Comparison of ENCODE assay signal across 10 cellular contexts in genomic region chr16:2472885-2473284, GRCh38. TPM values are rescaled to one million over a fixed set of nuclear protein-coding genes. Genes with fewer than 3 reads are reported as not detected.
DNase-seq lines count a peak whose midpoint lies in the region; ATAC-seq and TF ChIP-seq lines count a peak whose summit lies in the region.
"Had no signal": no experiment of that assay in that cellular context is flagged by ENCODE, and none has a peak within 500 bp of the region (broad histone marks: within the 10 kb centered on the region; RNA-seq: fewer than 3 reads in every experiment).

No MANE protein-coding gene starts in this region.

- no peak for DNase-seq in activated T-cell treated with anti-CD3 and anti-CD28 coated beads, Interleukin-2, amount 50 U/mL, for 72 hours
- DNase-seq in activated T-cell treated with anti-CD3 and anti-CD28 coated beads, Interleukin-2, amount 50 U/mL, for 1 hour = no peak
- no peak for DNase-seq in PC-3
- peak; percentile 88 for DNase-seq in chondrocyte (ENCODE audit: low spot score)
- no peak for DNase-seq in stimulated activated effector memory CD8-positive, alpha-beta T cell treated with anti-CD3 and anti-CD28 coated beads, Interleukin-12 subunit alpha, Interleukin-12 subunit beta, amount 100 ng/mL, for 72 hours (ENCODE audit: low spot score in 2 of 2)
- DNase-seq in SHP77 (lab: John Stamatoyannopoulos, UW) = no peak
- no peak for DNase-seq in stomach

- H3K27me3 Mint-ChIP-seq in activated T-cell treated with anti-CD3 and anti-CD28 coated beads, Interleukin-2, amount 50 U/mL, for 72 hours (ENCODE audit: low read depth) = peaks cover 26% of the 10 kb centered on the region
- no peaks in the 10 kb centered on the region for H3K27me3 Mint-ChIP-seq in chondrocyte (ENCODE audit: low read depth)

- H3K4me1 ChIP-seq in PC-3 (ENCODE audit: insufficient read depth, low read length) (peaks cover 7% of the 10 kb centered on the region; the same call in 1 of the 2 replicates), stomach (peaks cover 60 to 78% (median 75%) of the 10 kb centered on the region in 4 donors)

- CTCF ChIA-PET in PC-3 (lab: Charles Lee) = no interaction called here

- no peak overlapping the region for H2AFZ ChIP-seq in PC-3 (ENCODE audit: low read length)

- H3K4me3 ChIP-seq in PC-3 (ENCODE audit: low read length) (no peak overlapping the region), stomach (no peak overlapping the region)

- ATAC-seq in activated T-cell treated with anti-CD3 and anti-CD28 coated beads, Interleukin-2, amount 50 U/mL, for 72 hours (replicated peaks in 1 of 2) = no peak
- no peak for ATAC-seq in PC-3
- ATAC-seq in stimulated activated effector memory CD8-positive, alpha-beta T cell treated with anti-CD3 and anti-CD28 coated beads, Interleukin-12 subunit alpha, Interleukin-12 subunit beta, amount 100 ng/mL, for 72 hours = no peak
- ATAC-seq in GM19328 (IDR thresholded peaks at IDR 0.05; ENCODE audit: unreplicated experiment) = no peak

- H3K27ac ChIP-seq in PC-3 (ENCODE audit: low read length) (no peak overlapping the region), stomach (no peak overlapping the region)

- no peak overlapping the region for H3K27ac Mint-ChIP-seq in activated T-cell treated with anti-CD3 and anti-CD28 coated beads, Interleukin-2, amount 50 U/mL, for 72 hours
- H3K27ac Mint-ChIP-seq in chondrocyte (ENCODE audit: unreplicated experiment) = no peak overlapping the region
- no peak overlapping the region for H3K27ac Mint-ChIP-seq in stimulated activated effector memory CD8-positive, alpha-beta T cell treated with anti-CD3 and anti-CD28 coated beads, Interleukin-12 subunit alpha, Interleukin-12 subunit beta, amount 100 ng/mL, for 72 hours

- H3K9me3 ChIP-seq in PC-3 (ENCODE audit: low read length) = no peaks in the 10 kb centered on the region
- no peaks in the 10 kb centered on the region for H3K9me3 ChIP-seq in stomach

- TF ChIP-seq POLR2A in stomach (IDR thresholded peaks at IDR 0.05) = no peak

- TF ChIP-seq CTCF in PC-3 (conservative IDR thresholded peaks at IDR 0.05; ENCODE audit: low read depth, low read length) (no peak), chondrocyte (IDR thresholded peaks at IDR 0.05) (no peak), stomach (IDR thresholded peaks at IDR 0.05) (no peak)

- H4K20me1 ChIP-seq in PC-3 (ENCODE audit: low read length) = no peaks in the 10 kb centered on the region

- intact Hi-C loops in PC-3 (cut with micrococcal nuclease) (no loop called here), stomach (cut with DNase I; ENCODE audit: low total_unique reads) (no loop called here)

- H3K4me2 ChIP-seq in PC-3 (ENCODE audit: low read length) = peak overlapping the region; percentile 86

- WGBS in stomach, 5 donors = 82 to 88% (median 82%) methylated on average over 9 to 13 of the region's 13 CpGs

- H3K4me3 Mint-ChIP-seq in activated T-cell treated with anti-CD3 and anti-CD28 coated beads, Interleukin-2, amount 50 U/mL, for 72 hours = peak overlapping the region; percentile 32 to 71
- peak overlapping the region; percentile 60 for H3K4me3 Mint-ChIP-seq in chondrocyte (ENCODE audit: unreplicated experiment)
- H3K4me3 Mint-ChIP-seq in stimulated activated effector memory CD8-positive, alpha-beta T cell treated with anti-CD3 and anti-CD28 coated beads, Interleukin-12 subunit alpha, Interleukin-12 subunit beta, amount 100 ng/mL, for 72 hours = peak overlapping the region; percentile 71

- no peak overlapping the region for H3K9ac ChIP-seq in PC-3 (ENCODE audit: low read length)

- peaks cover 21% of the 10 kb centered on the region for H3K4me1 Mint-ChIP-seq in activated T-cell treated with anti-CD3 and anti-CD28 coated beads, Interleukin-2, amount 50 U/mL, for 72 hours (ENCODE audit: low read depth)
- peaks cover 35% of the 10 kb centered on the region for H3K4me1 Mint-ChIP-seq in chondrocyte (ENCODE audit: low read depth)
- H3K4me1 Mint-ChIP-seq in stimulated activated effector memory CD8-positive, alpha-beta T cell treated with anti-CD3 and anti-CD28 coated beads, Interleukin-12 subunit alpha, Interleukin-12 subunit beta, amount 100 ng/mL, for 72 hours = peaks cover 40% of the 10 kb centered on the region

- TF ChIP-seq EP300 in stomach (IDR thresholded peaks at IDR 0.05) = no peak

- no peaks in the 10 kb centered on the region for H3K9me3 Mint-ChIP-seq in activated T-cell treated with anti-CD3 and anti-CD28 coated beads, Interleukin-2, amount 50 U/mL, for 72 hours
- H3K9me3 Mint-ChIP-seq in chondrocyte (ENCODE audit: low read depth) = no peaks in the 10 kb centered on the region
- no peaks in the 10 kb centered on the region for H3K9me3 Mint-ChIP-seq in stimulated activated effector memory CD8-positive, alpha-beta T cell treated with anti-CD3 and anti-CD28 coated beads, Interleukin-12 subunit alpha, Interleukin-12 subunit beta, amount 100 ng/mL, for 72 hours

- POLR2A ChIA-PET in PC-3 (lab: Charles Lee; ENCODE audit: unreplicated experiment) = no interaction called here

- no peaks in the 10 kb centered on the region for H3F3A ChIP-seq in PC-3 (ENCODE audit: low read length, unreplicated experiment)

- H3K79me2 ChIP-seq in PC-3 (ENCODE audit: low read length) = peaks cover 25% of the 10 kb centered on the region

- H3K27me3 ChIP-seq in PC-3 (ENCODE audit: low read length) (no peaks in the 10 kb centered on the region), stomach (peaks cover 19 to 59% (median 57%) of the 10 kb centered on the region in 3 donors)

- no peaks in the 10 kb centered on the region for H3K9me2 ChIP-seq in PC-3 (replicated peaks; ENCODE audit: low read length)

- H3K36me3 Mint-ChIP-seq in activated T-cell treated with anti-CD3 and anti-CD28 coated beads, Interleukin-2, amount 50 U/mL, for 72 hours (ENCODE audit: insufficient read depth in 2 of 2) = no peaks in the 10 kb centered on the region
- H3K36me3 Mint-ChIP-seq in chondrocyte (ENCODE audit: low read depth) = no peaks in the 10 kb centered on the region
- H3K36me3 Mint-ChIP-seq in stimulated activated effector memory CD8-positive, alpha-beta T cell treated with anti-CD3 and anti-CD28 coated beads, Interleukin-12 subunit alpha, Interleukin-12 subunit beta, amount 100 ng/mL, for 72 hours = peaks cover 6% of the 10 kb centered on the region

- H3K36me3 ChIP-seq in PC-3 (ENCODE audit: low read depth, low read length) (no peaks in the 10 kb centered on the region), stomach (no peaks in the 10 kb centered on the region)

- no TSS peak for BruUV-seq in PC-3 (replicated peaks; lab: Mats Ljungman, UMichigan)

RNA-seq across cellular contexts. Expression of gene NTN3, which starts 1.8 kb away (rescaled TPM):
- total RNA-seq in activated T-cell treated with anti-CD3 and anti-CD28 coated beads, Interleukin-2, amount 50 U/mL, for 72 hours = not detected
- total RNA-seq in PC-3 (2014; rRNA removed) (not detected in 2 replicates), chondrocyte (1.5 to 2.1 TPM (median 1.8 TPM) in 3 replicates), stomach (1 to 10 TPM in 1 of 5 donors, not detected in 4; 1.8 TPM)
- polyA plus RNA-seq in stomach = not detected
- total RNA-seq: T-helper 1 cell treated with Interleukin-12 subunit alpha and Interleukin-12 subunit beta and Interleukin-4 antibody, amounts not matched to agents 30 ng/mL and 1 ng/mL, for 36 hours had no signal
- polyA plus RNA-seq: keratinocyte had no signal

RNA-seq across cellular contexts. Expression of gene TBC1D24, which starts 2.0 kb away (rescaled TPM):
- total RNA-seq in activated T-cell treated with anti-CD3 and anti-CD28 coated beads, Interleukin-2, amount 50 U/mL, for 72 hours = 10 to 100 TPM; 13.6 to 20.4 TPM
- total RNA-seq in PC-3 (2014; rRNA removed) (11.3 and 15.2 TPM in 2 replicates), chondrocyte (17.9 to 19.6 TPM (median 18.7 TPM) in 3 replicates), stomach (10 to 100 TPM in 4 of 5 donors, 1 to 10 TPM in 1; 5.0 to 35.6 (median 18.7) TPM)
- 1 to 10 TPM; 3.2 to 4.2 (median 3.4) TPM for polyA plus RNA-seq in stomach

RNA-seq across cellular contexts. Expression of gene TEDC2, which starts 13.0 kb away (rescaled TPM):
- total RNA-seq in activated T-cell treated with anti-CD3 and anti-CD28 coated beads, Interleukin-2, amount 50 U/mL, for 72 hours = 10 to 100 TPM; 23.0 to 32.7 TPM
- total RNA-seq in PC-3 (2014; rRNA removed) (35.5 and 44.9 TPM in 2 replicates), chondrocyte (3.9 to 6.5 TPM (median 5.5 TPM) in 3 replicates), stomach (1 to 10 TPM in 3 of 5 donors, not detected in 2; 1.3 to 3.8 (median 3.6) TPM)
- 1 to 10 TPM in 2 of 3 donors, not detected in 1; 1.5 to 2.7 TPM for polyA plus RNA-seq in stomach

RNA-seq across cellular contexts. Expression of gene ATP6V0C, which starts 40.9 kb away (rescaled TPM):
- 10 to 100 TPM; 94.2 to 94.8 TPM for total RNA-seq in activated T-cell treated with anti-CD3 and anti-CD28 coated beads, Interleukin-2, amount 50 U/mL, for 72 hours
- total RNA-seq in PC-3 (2014; rRNA removed) = 67.4 and 80.2 TPM in 2 replicates
- 168 to 200 TPM (median 197 TPM) in 3 replicates for total RNA-seq in chondrocyte
- total RNA-seq in stomach = 100 to 1,000 TPM in 2 of 5 donors, 10 to 100 TPM in 2, 1 to 10 TPM in 1; 8.1 to 169 (median 68.3) TPM
- 100 to 1,000 TPM in 1 of 3 donors, 10 to 100 TPM in 2; 49.8 to 113 (median 82.3) TPM for polyA plus RNA-seq in stomach

RNA-seq across cellular contexts. Expression of gene CCNF, which starts 43.6 kb away (rescaled TPM):
- 10 to 100 TPM; 49.2 to 68.6 TPM for total RNA-seq in activated T-cell treated with anti-CD3 and anti-CD28 coated beads, Interleukin-2, amount 50 U/mL, for 72 hours
- total RNA-seq in PC-3 (2014; rRNA removed) (26.8 and 31.4 TPM in 2 replicates), chondrocyte (4.9 to 7.7 TPM (median 7.6 TPM) in 3 replicates), stomach (1 to 10 TPM; 1.3 to 7.8 (median 5.2) TPM)
- polyA plus RNA-seq in stomach = 1 to 10 TPM in 2 of 3 donors, under 1 TPM in 1; 0.46 to 3.6 (median 1.9) TPM
